5 cellular contexts compared by ENCODE assay signal in the genomic region with DNA sequence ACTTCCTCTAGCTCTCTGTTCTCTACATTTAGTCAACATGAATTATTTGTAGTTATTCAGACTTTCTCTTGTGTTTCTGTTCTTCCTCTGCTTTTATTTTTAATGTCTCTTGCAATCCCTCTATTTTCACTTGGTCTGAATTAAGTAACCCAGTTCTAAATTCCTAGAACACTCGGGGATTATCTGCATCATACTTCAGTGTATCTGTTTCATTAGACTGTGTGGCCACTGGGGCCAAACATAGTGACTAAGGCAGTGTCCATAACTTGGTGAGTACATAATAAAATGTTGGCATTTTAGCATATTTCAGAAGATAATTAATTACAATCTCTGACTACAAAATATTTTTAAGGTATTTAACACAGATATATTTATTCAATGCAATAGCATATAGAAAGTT.
"Had no signal": no experiment of that assay in that cellular context is flagged by ENCODE, and none has a peak within 500 bp of the region (broad histone marks: within the 10 kb centered on the region; RNA-seq: fewer than 3 reads in every experiment).

No MANE protein-coding gene starts in this region.

- H3K27ac Mint-ChIP-seq: GM23338, H9 had no signal

- H3K4me3 Mint-ChIP-seq: GM23338, H9 had no signal

- H3K4me3 ChIP-seq: GM23338, K562 had no signal

- DNase-seq: H9, HCEC 1CT, IMR-90 had no signal

- ATAC-seq: GM23338, K562 had no signal
